In genomic region chr12:40692617-40693502, GRCh38 we compare ENCODE assay signal across 8 cellular contexts. TPM values are rescaled to one million over a fixed set of nuclear protein-coding genes. Genes with fewer than 3 reads are reported as not detected.
DNase-seq lines count a peak whose midpoint lies in the region; ATAC-seq and TF ChIP-seq lines count a peak whose summit lies in the region.

No MANE protein-coding gene starts in this region.

- no peaks in the 10 kb centered on the region for H3K9me3 ChIP-seq in muscle layer of duodenum (ENCODE audit: control insufficient read depth in 1 of 2, low read length in 2 of 2)

- H3K4me1 ChIP-seq in muscle layer of duodenum (ENCODE audit: control insufficient read depth in 1 of 2, insufficient read depth in 2 of 2, low read length in 2 of 2): peaks cover 0 to 22% of the 10 kb centered on the region in 2 donors

- intact Hi-C loops in dorsolateral prefrontal cortex (cut with DNase I): no loop called here

- peak; percentile 4 for DNase-seq in AG08396 (ENCODE audit: low spot score)
- peak; percentile 28 to 81 (median 60) for DNase-seq in dorsolateral prefrontal cortex
- no peak for DNase-seq in KBM-7

- peaks cover 0 to 40% (median 0%) of the 10 kb centered on the region in 45 donors for H3K27me3 ChIP-seq in dorsolateral prefrontal cortex
- H3K27me3 ChIP-seq in muscle layer of duodenum (ENCODE audit: low read depth, low read length): no peaks in the 10 kb centered on the region

- no peak for TF ChIP-seq CTCF in dorsolateral prefrontal cortex (IDR thresholded peaks at IDR 0.05 in 54 of 56, conservative IDR thresholded peaks at IDR 0.05 in 2 of 56; ENCODE audit: low read depth in 1 of 56, partially characterized antibody in 56 of 56)

- no peaks in the 10 kb centered on the region for H3K36me3 ChIP-seq in muscle layer of duodenum (ENCODE audit: control insufficient read depth in 1 of 2, insufficient read depth in 2 of 2, low read length in 2 of 2)

- ATAC-seq in HG03354 (IDR thresholded peaks at IDR 0.05; ENCODE audit: poor library complexity, severe bottlenecking, unreplicated experiment) (peak; percentile 27), GM18517 (IDR thresholded peaks at IDR 0.05; ENCODE audit: unreplicated experiment) (no peak), HG03520 (IDR thresholded peaks at IDR 0.05; ENCODE audit: unreplicated experiment) (no peak), HG02588 (IDR thresholded peaks at IDR 0.05; ENCODE audit: unreplicated experiment) (no peak)

- peak overlapping the region; percentile 20 to 96 (median 87) for H3K27ac ChIP-seq in dorsolateral prefrontal cortex
- H3K27ac ChIP-seq in muscle layer of duodenum (ENCODE audit: low read length): no peak overlapping the region

- in situ Hi-C loops in KBM-7 (cut with MboI; ENCODE audit: low pct_unique_long_range_greater_than_20kb, low sequenced_read_pairs): no loop called here

- H3K4me3 ChIP-seq in dorsolateral prefrontal cortex (peak overlapping the region; percentile 55 to 86 (median 72)), muscle layer of duodenum (ENCODE audit: low read depth in 1 of 2, low read length in 2 of 2) (peak overlapping the region; percentile 60 to 88)

RNA-seq across cellular contexts. Expression of gene CNTN1, which starts 0.6 kb away (rescaled TPM):
- 100 to 1,000 TPM; 195 to 504 (median 324) TPM for total RNA-seq in dorsolateral prefrontal cortex
